19 cellular contexts compared by ENCODE assay signal in genomic region chrX:134246282-134246681, GRCh38. TPM values are rescaled to one million over a fixed set of nuclear protein-coding genes. Genes with fewer than 3 reads are reported as not detected.
DNase-seq lines count a peak whose midpoint lies in the region; ATAC-seq, FAIRE-seq and TF ChIP-seq lines count a peak whose summit lies in the region.
"Had no signal": no experiment of that assay in that cellular context is flagged by ENCODE, and none has a peak within 500 bp of the region (broad histone marks: within the 10 kb centered on the region; RNA-seq: fewer than 3 reads in every experiment).

No MANE protein-coding gene starts in this region.

- no peaks in the 10 kb centered on the region for H3K79me2 ChIP-seq in Karpas-422 (ENCODE audit: low read length)
- no peaks in the 10 kb centered on the region for H3K79me2 ChIP-seq in GM12878 (ENCODE audit: control insufficient read depth, insufficient read depth, low read length)

- H3K9ac ChIP-seq in Karpas-422 (ENCODE audit: low read length) (no peak overlapping the region), GM12878 (ENCODE audit: control insufficient read depth, insufficient read depth, low read length) (no peak overlapping the region)

- no TSS peak for BruUV-seq in GM12878 (replicated peaks; lab: Mats Ljungman, UMichigan)

- H3K27me3 ChIP-seq in Karpas-422 (ENCODE audit: low read length) (no peaks in the 10 kb centered on the region), GM12878 (replicated peaks in 1 of 2; ENCODE audit: control insufficient read depth in 2 of 2, insufficient read depth in 2 of 2, low read length in 1 of 2) (no peaks in the 10 kb centered on the region; a peak in 1 of 4 replicates)
- H3K27me3 ChIP-seq: brain microvascular endothelial cell had no signal

- H3K27ac ChIP-seq in Karpas-422 (ENCODE audit: low read length) (no peak overlapping the region), GM12878 (ENCODE audit: control insufficient read depth, insufficient read depth) (no peak overlapping the region)
- H3K27ac ChIP-seq: brain microvascular endothelial cell, HL-60, RWPE1 had no signal

- H3K4me1 ChIP-seq in Karpas-422 (ENCODE audit: low read length) (peaks cover 4% of the 10 kb centered on the region), GM12878 (ENCODE audit: control insufficient read depth, insufficient read depth, low read length) (no peaks in the 10 kb centered on the region)

- CTCF ChIA-PET in GM12878 (lab: Yijun Ruan, JAX): interaction anchor here (0.5 to 1.2 kb wide), 5 partner anchors 16 to 939 kb away, joined by 3 to 10 read pairs (median 3); no protein-coding TSS in a partner anchor

- H2AFZ ChIP-seq in Karpas-422 (ENCODE audit: low read length) (no peak overlapping the region), GM12878 (ENCODE audit: control insufficient read depth, low read depth, low read length) (no peak overlapping the region)

- RAD21 ChIA-PET in GM12878 (lab: Charles Lee; ENCODE audit: unreplicated experiment): interaction anchor here (0.8 to 1.7 kb wide), 3 partner anchors 145 to 150 kb away, joined by 3 to 4 read pairs (median 3); no protein-coding TSS in a partner anchor

- WGBS in GM12878 (ENCODE audit: insufficient coverage, insufficient replicate concordance, low lambda C conversion rate, missing lambda C conversion rate): 11% methylated on average over 7 of the region's 7 CpGs

- SMC1A ChIA-PET in GM12878 (lab: Charles Lee; ENCODE audit: uncharacterized antibody, unreplicated experiment): interaction anchor here (1.5 kb wide), 1 partner anchor 150 kb away, joined by 4 read pairs; no protein-coding TSS in a partner anchor

- TF ChIP-seq EP300 in GM12878 (IDR thresholded peaks at IDR 0.05; ENCODE audit: borderline replicate concordance in 1 of 2, control insufficient read depth in 1 of 2, low read depth in 2 of 2, low read length in 2 of 2): no peak

- H3K36me3 ChIP-seq in Karpas-422 (ENCODE audit: insufficient read depth, low read length): no peaks in the 10 kb centered on the region
- no peaks in the 10 kb centered on the region for H3K36me3 ChIP-seq in GM12878 (ENCODE audit: control insufficient read depth in 2 of 2, insufficient read depth in 2 of 2, low read length in 1 of 2)
- H3K36me3 ChIP-seq: brain microvascular endothelial cell had no signal

- H3K9me3 ChIP-seq in Karpas-422 (ENCODE audit: low read length) (no peaks in the 10 kb centered on the region), GM12878 (replicated peaks; ENCODE audit: control insufficient read depth, insufficient read depth, low read length) (no peaks in the 10 kb centered on the region)

- H3K9me2 ChIP-seq in Karpas-422 (replicated peaks; ENCODE audit: insufficient read depth, low read length): no peaks in the 10 kb centered on the region

- FAIRE-seq in GM12878 (lab: Jason Lieb, UNC): no peak
- FAIRE-seq: endometrium had no signal

- in situ Hi-C loops in GM12878 (cut with MboI): no loop called here

- H3K4me3 ChIP-seq in Karpas-422 (ENCODE audit: low read length) (no peak overlapping the region), GM12878 (no peak overlapping the region)

- H4K20me1 ChIP-seq in Karpas-422 (ENCODE audit: insufficient read depth, low read depth, low read length) (no peaks in the 10 kb centered on the region), GM12878 (ENCODE audit: control insufficient read depth, insufficient read depth) (no peaks in the 10 kb centered on the region)

- ATAC-seq in GM12878 (peak; percentile 63), GM19023 (IDR thresholded peaks at IDR 0.05; ENCODE audit: unreplicated experiment) (no peak), GM21528 (IDR thresholded peaks at IDR 0.05; ENCODE audit: low FRiP score, unreplicated experiment) (no peak)
- ATAC-seq: left lobe of liver had no signal

- 0 out of 2 replicates have a peak, but pooled peaks have one; percentile 9 for TF ChIP-seq CTCF in GM12874 (IDR thresholded peaks at IDR 0.05; ENCODE audit: insufficient read depth, low read depth, low read length)
- TF ChIP-seq CTCF in GM12878 (IDR thresholded peaks at IDR 0.05 in 2 of 3, conservative IDR thresholded peaks at IDR 0.05 in 1 of 3; ENCODE audit: control insufficient read depth in 2 of 3, extremely low read depth in 1 of 3, insufficient read depth in 1 of 3, low read depth in 3 of 3, low read length in 3 of 3): peak in 2 of 3 experiments; percentile 11 to 12; a peak in 1 of 6 replicates

- intact Hi-C loops in GM12878 (cut with micrococcal nuclease; ENCODE audit: unreplicated experiment): no loop called here

- DNase-seq in Karpas-422: peak; percentile 49
- DNase-seq in GM12878 (ENCODE audit: low read depth, low spot score): no peak
- peak; percentile 12 for DNase-seq in myocyte (ENCODE audit: low read depth)
- no peak for DNase-seq in DMS153 treated with DMSO at 0.1 percent for 48 hours (lab: John Stamatoyannopoulos, UW; ENCODE audit: unreplicated experiment)
- DNase-seq in AML-193 (lab: John Stamatoyannopoulos, UW): no peak
- DNase-seq: activated gamma-delta T cell; brain microvascular endothelial cell; CD4-positive, alpha-beta memory T cell; GDM1; NCI-H1092; NCI-H446; stimulated activated CD4-positive, alpha-beta T cell treated with anti-CD3 and anti-CD28 coated beads, Interleukin-12 subunit alpha, Interleukin-12 subunit beta, amount 100 ng/mL, for 4 hours had no signal

- H3K4me2 ChIP-seq in Karpas-422 (ENCODE audit: low read depth, low read length, poor library complexity, severe bottlenecking) (no peak overlapping the region), GM12878 (ENCODE audit: control insufficient read depth, insufficient read depth) (no peak overlapping the region)

- POLR2A ChIA-PET in GM12878 (lab: Charles Lee): no interaction called here

- no peak for TF ChIP-seq POLR2A in GM12878 (IDR thresholded peaks at IDR 0.05; ENCODE audit: low read depth, low read length)

- TF ChIP-seq RAD21 in GM12878 (IDR thresholded peaks at IDR 0.05; ENCODE audit: insufficient read depth, low read depth, low read length): peak; percentile 40

TF ChIP-seq in GM12878, 131 proteins besides CTCF, POLR2A, EP300 and RAD21:
- TF ChIP-seq SMARCA5 (IDR thresholded peaks at IDR 0.05): no peak
- TF ChIP-seq LARP7 (IDR thresholded peaks at IDR 0.05): no peak
- no peak for TF ChIP-seq SMAD1 (IDR thresholded peaks at IDR 0.05; ENCODE audit: low read depth, partially characterized antibody)
- TF ChIP-seq SMC3 (IDR thresholded peaks at IDR 0.05; ENCODE audit: borderline replicate concordance, low read length): peak; percentile 17; the same call in 1 of the 2 replicates

RNA-seq across cellular contexts. Expression of gene CCDC160, which starts 9.3 kb away (rescaled TPM):
- not detected in 2 replicates for total RNA-seq in Karpas-422 (2014; rRNA removed; shearing (Covaris generic); ENCODE audit: low replicate concordance)
- total RNA-seq in GM12878 (2013; cell fraction: nucleolus; rRNA removed): not detected in 2 replicates
- total RNA-seq in GM12878 (2014; rRNA removed) (not detected in 2 replicates), GM12878 (2014; rRNA removed; fragmentation: Illumina TruSeq; extraction: Trizol) (not detected in 2 replicates), GM12878 (2021) (not detected in 2 replicates), myocyte (0.75 and 1.4 TPM in 2 replicates)
- not detected for polyA plus RNA-seq in GM12878 (2011; ENCODE audit: low read depth)
- polyA plus RNA-seq in GM12878 (2011; rRNA removed) (not detected in 2 replicates), GM12878 (2014; fragmentation: Illumina TruSeq; extraction: Trizol) (not detected in 2 replicates), GM12878 (2014; fragmentation: Nextera tagmentation; extraction: Ambion mirVana) (not detected), GM12878 (2014; rRNA removed) (not detected in 2 replicates), GM12878 (2016; fragmentation: Nextera tagmentation; extraction: Ambion mirVana) (not detected)
- not detected in 2 replicates for polyA plus RNA-seq in GM12878 (2011; cell fraction: cytosol; rRNA removed)
- polyA plus RNA-seq in GM12878 (2011; cell fraction: nucleus; rRNA removed): not detected in 2 replicates
- polyA plus RNA-seq in GM12878 (2012): not detected in 2 replicates
- not detected in 2 replicates for polyA minus RNA-seq in GM12878 (2011; rRNA and poly(A)+ RNA removed)
- not detected in 2 replicates for polyA minus RNA-seq in GM12878 (2011; cell fraction: cytosol; rRNA and poly(A)+ RNA removed)
- not detected in 2 replicates for polyA minus RNA-seq in GM12878 (2011; cell fraction: nucleus; rRNA and poly(A)+ RNA removed)
- polyA plus RNA-seq in myocyte (2012): 0.05 TPM
- total RNA-seq: CD4-positive, alpha-beta memory T cell; left lobe of liver had no signal
- polyA plus RNA-seq: CD4-positive, alpha-beta memory T cell had no signal

Comparison
In these comparisons a context has a peak if more than half of its experiments do, and no peak if none do; other contexts are left out.
1. DNase-seq: peak in Karpas-422 (single experiment) and myocyte (single experiment); none in GM12878 (single experiment), DMS153 treated with DMSO at 0.1 percent for 48 hours (single experiment) and AML-193 (0 of 2).